In the genomic region with DNA sequence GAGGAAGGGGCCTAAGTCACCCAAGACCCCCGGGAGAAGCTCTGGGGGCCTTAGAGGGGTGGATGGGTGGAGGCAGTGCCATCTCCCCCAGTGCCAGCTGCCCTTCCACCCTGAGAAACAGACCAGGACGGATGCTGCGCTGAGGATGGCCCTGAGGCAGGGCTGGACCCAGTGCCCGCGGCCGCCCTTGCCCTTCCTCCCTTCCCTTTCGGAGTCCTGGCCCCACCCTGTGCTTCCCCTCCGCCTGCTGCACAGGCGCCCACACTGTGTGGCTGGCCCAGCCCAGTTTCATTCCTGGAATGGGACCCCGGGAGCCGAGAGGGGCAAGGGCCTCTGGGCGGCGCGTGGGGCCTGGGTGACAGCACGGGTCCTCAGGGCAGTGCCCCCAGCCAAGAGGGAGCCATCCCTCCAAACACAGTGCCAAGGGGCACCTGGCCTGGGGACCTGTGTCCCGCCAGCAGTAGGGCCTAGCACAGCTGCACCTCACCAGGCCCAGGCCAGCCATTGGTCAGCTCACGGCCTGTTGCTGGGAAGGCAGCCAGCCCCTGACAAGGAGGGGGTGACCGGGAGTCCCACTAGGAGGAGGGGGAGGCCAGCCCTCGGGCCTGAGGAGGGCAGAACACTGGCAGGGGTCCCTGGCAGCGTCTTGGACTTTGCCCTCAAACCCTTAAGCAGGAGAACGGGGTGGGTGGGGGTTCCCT, we compare ENCODE assay signal across 12 cellular contexts. TPM values are rescaled to one million over a fixed set of nuclear protein-coding genes. Genes with fewer than 3 reads are reported as not detected.
DNase-seq lines count a peak whose midpoint lies in the region; ATAC-seq, FAIRE-seq and TF ChIP-seq lines count a peak whose summit lies in the region.
"Had no signal": no experiment of that assay in that cellular context is flagged by ENCODE, and none has a peak within 500 bp of the region (broad histone marks: within the 10 kb centered on the region; RNA-seq: fewer than 3 reads in every experiment).

No MANE protein-coding gene starts in this region.

- H3K36me3 Mint-ChIP-seq in HFFc6 (ENCODE audit: low read depth) = no peaks in the 10 kb centered on the region
- H3K36me3 Mint-ChIP-seq in CD4-positive, alpha-beta T cell (ENCODE audit: low read depth) = no peaks in the 10 kb centered on the region

- peaks cover 6% of the 10 kb centered on the region for H3K4me1 Mint-ChIP-seq in HFFc6 (ENCODE audit: low read depth)
- H3K4me1 Mint-ChIP-seq in CD4-positive, alpha-beta T cell (ENCODE audit: low read depth) = no peaks in the 10 kb centered on the region

- no peak overlapping the region for H3K4me2 ChIP-seq in endothelial cell of umbilical vein (ENCODE audit: insufficient read depth, low read length)
- no peak overlapping the region for H3K4me2 ChIP-seq in mesenchymal stem cell (ENCODE audit: low read length, poor library complexity, severe bottlenecking)

- H3K27ac ChIP-seq in endothelial cell of umbilical vein (ENCODE audit: insufficient read depth, low read depth, low read length) (peak overlapping the region; percentile 98), mesenchymal stem cell (ENCODE audit: low read length, poor library complexity, severe bottlenecking) (no peak overlapping the region), spleen (peak overlapping the region; percentile 71 to 96 (median 90))
- H3K27ac ChIP-seq in CD4-positive, alpha-beta T cell (ENCODE audit: low read depth, low read length) = no peak overlapping the region
- H3K27ac ChIP-seq: WERI-Rb-1 had no signal

- dilution Hi-C loops in endothelial cell of umbilical vein (cut with MboI; ENCODE audit: extremely low pct_ligation_motif_present, low sequenced_read_pairs) = loop anchor here (10.0 kb wide), 1 partner anchor 90 kb away; no protein-coding TSS in a partner anchor

- H3K27me3 Mint-ChIP-seq in HFFc6 (ENCODE audit: insufficient read depth) = no peaks in the 10 kb centered on the region
- H3K27me3 Mint-ChIP-seq in CD4-positive, alpha-beta T cell = no peaks in the 10 kb centered on the region

- TF ChIP-seq POLR2A in endothelial cell of umbilical vein (IDR thresholded peaks at IDR 0.05; ENCODE audit: low read depth, low read length) = no peak
- no peak for TF ChIP-seq POLR2A in spleen (IDR thresholded peaks at IDR 0.05)

- BruUV-seq in endothelial cell of umbilical vein (replicated peaks; lab: Mats Ljungman, UMichigan) = no TSS peak

- H3K14ac ChIP-seq in mesenchymal stem cell (ENCODE audit: low read length in 2 of 2) = peak overlapping the region in 1 of 2 experiments; percentile 98

- peak overlapping the region; percentile 95 for H3K9ac ChIP-seq in endothelial cell of umbilical vein (replicated peaks; ENCODE audit: extremely low read depth, insufficient read depth, low read length)
- peak overlapping the region; percentile 91 for H3K9ac ChIP-seq in mesenchymal stem cell (ENCODE audit: low read length)

- no peaks in the 10 kb centered on the region for H3K9me3 ChIP-seq in endothelial cell of umbilical vein (replicated peaks; ENCODE audit: control insufficient read depth, insufficient read depth, low read length)
- no peaks in the 10 kb centered on the region for H3K9me3 ChIP-seq in mesenchymal stem cell (ENCODE audit: control insufficient read depth, low read length)
- H3K9me3 ChIP-seq in spleen = no peaks in the 10 kb centered on the region
- no peaks in the 10 kb centered on the region for H3K9me3 ChIP-seq in CD4-positive, alpha-beta T cell (ENCODE audit: control insufficient read depth, low read length)
- H3K9me3 ChIP-seq: BE2C had no signal

- no peaks in the 10 kb centered on the region for H4K20me1 ChIP-seq in endothelial cell of umbilical vein (replicated peaks; ENCODE audit: control insufficient read depth, extremely low read depth, insufficient read depth, low read length)

- H3K27me3 ChIP-seq in endothelial cell of umbilical vein (ENCODE audit: control insufficient read depth in 2 of 2, insufficient read depth in 2 of 2, low read length in 2 of 2) = no peaks in the 10 kb centered on the region
- no peaks in the 10 kb centered on the region for H3K27me3 ChIP-seq in mesenchymal stem cell (ENCODE audit: control insufficient read depth in 1 of 2, insufficient read depth in 1 of 2, low read length in 2 of 2)
- peaks cover 0 to 19% (median 0%) of the 10 kb centered on the region in 7 donors for H3K27me3 ChIP-seq in spleen (replicated peaks in 1 of 7)
- no peaks in the 10 kb centered on the region for H3K27me3 ChIP-seq in CD4-positive, alpha-beta T cell (ENCODE audit: control insufficient read depth, insufficient read depth, low read length)
- H3K27me3 ChIP-seq: BE2C had no signal

- no peaks in the 10 kb centered on the region for H3K9me3 Mint-ChIP-seq in HFFc6
- H3K9me3 Mint-ChIP-seq in CD4-positive, alpha-beta T cell = no peaks in the 10 kb centered on the region

- CTCF ChIA-PET in endothelial cell of umbilical vein (lab: Charles Lee) = interaction anchor here (1.0 to 1.4 kb wide), 5 partner anchors 10 to 167 kb away, joined by 3 to 6 read pairs (median 4); a partner anchor contains a TSS
- CTCF ChIA-PET in CD4-positive, alpha-beta T cell (lab: Charles Lee) = no interaction called here

- H2BK120ac ChIP-seq in mesenchymal stem cell (ENCODE audit: low read depth, low read length) = peak overlapping the region; percentile 55

- H3K79me1 ChIP-seq in mesenchymal stem cell (replicated peaks; ENCODE audit: low read length, poor library complexity, severe bottlenecking) = peaks cover 3% of the 10 kb centered on the region

- peak overlapping the region; percentile 73 for H2BK15ac ChIP-seq in mesenchymal stem cell (ENCODE audit: low read depth, poor library complexity, severe bottlenecking)

- H3K4me3 ChIP-seq in endothelial cell of umbilical vein (replicated peaks in 1 of 3; ENCODE audit: insufficient read depth in 1 of 3, low read depth in 1 of 3, low read length in 3 of 3) (no peak overlapping the region), mesenchymal stem cell (ENCODE audit: insufficient read depth in 1 of 2, low read depth in 1 of 2, low read length in 2 of 2) (peak overlapping the region in 1 of 2 experiments; percentile 68), spleen (no peak overlapping the region)

- H3K36me3 ChIP-seq in endothelial cell of umbilical vein (ENCODE audit: control insufficient read depth in 2 of 2, extremely low read depth in 1 of 2, insufficient read depth in 2 of 2, low read length in 2 of 2) (no peaks in the 10 kb centered on the region), mesenchymal stem cell (ENCODE audit: control insufficient read depth in 1 of 2, insufficient read depth in 2 of 2, low read depth in 1 of 2, low read length in 2 of 2) (no peaks in the 10 kb centered on the region), spleen (no peaks in the 10 kb centered on the region)
- H3K36me3 ChIP-seq: BE2C, WERI-Rb-1 had no signal

- no peak for ATAC-seq in CD4-positive, alpha-beta T cell (ENCODE audit: poor library complexity)
- ATAC-seq in HG02623 (IDR thresholded peaks at IDR 0.05; ENCODE audit: unreplicated experiment) = no peak

- H3K18ac ChIP-seq in mesenchymal stem cell (ENCODE audit: low read depth in 1 of 2, low read length in 2 of 2) = peak overlapping the region; percentile 99

- POLR2A ChIA-PET in endothelial cell of umbilical vein (lab: Charles Lee) = interaction anchor here (1.0 kb wide), 1 partner anchor 13 kb away, joined by 5 read pairs; no protein-coding TSS in a partner anchor
- POLR2A ChIA-PET in CD4-positive, alpha-beta T cell (lab: Charles Lee) = no interaction called here

- TF ChIP-seq CTCF in HFFc6 (IDR thresholded peaks at IDR 0.05) (no peak), endothelial cell of umbilical vein (IDR thresholded peaks at IDR 0.05; ENCODE audit: extremely low read depth in 1 of 2, insufficient read depth in 1 of 2, low read depth in 1 of 2, low read length in 2 of 2) (no peak), spleen (IDR thresholded peaks at IDR 0.05 in 8 of 11, conservative IDR thresholded peaks at IDR 0.05 in 3 of 11) (no peak)
- TF ChIP-seq CTCF in CD4-positive, alpha-beta T cell (IDR thresholded peaks at IDR 0.05) = no peak

- H2AFZ ChIP-seq in endothelial cell of umbilical vein (ENCODE audit: low read depth, low read length) (peak overlapping the region; percentile 71), mesenchymal stem cell (ENCODE audit: low read depth, low read length) (no peak overlapping the region)

- no peaks in the 10 kb centered on the region for H3K9me1 ChIP-seq in endothelial cell of umbilical vein (replicated peaks; ENCODE audit: control insufficient read depth, extremely low read depth, insufficient read depth, low read length)

- no peak overlapping the region for H2BK5ac ChIP-seq in mesenchymal stem cell (ENCODE audit: low read depth, low read length, poor library complexity, severe bottlenecking)

- H3K23ac ChIP-seq in mesenchymal stem cell (ENCODE audit: low read length in 2 of 2) = peak overlapping the region in 1 of 2 experiments; percentile 61

- H2BK12ac ChIP-seq in mesenchymal stem cell (ENCODE audit: low read length in 2 of 2) = peak overlapping the region in 1 of 2 experiments; percentile 96

- DNase-seq in HFFc6 (no peak), endothelial cell of umbilical vein (ENCODE audit: low read depth, low spot score) (no peak), mesenchymal stem cell (no peak), spleen (peak; percentile 89), activated gamma-delta T cell (lab: John Stamatoyannopoulos, UW) (no peak), HT-29 (ENCODE audit: low spot score) (no peak)
- DNase-seq in CD4-positive, alpha-beta T cell = no peak
- DNase-seq: BE2C, GF-D8, NCI-H2029, WERI-Rb-1 had no signal

- H3K4me3 Mint-ChIP-seq in HFFc6 = no peak overlapping the region
- H3K4me3 Mint-ChIP-seq in CD4-positive, alpha-beta T cell = no peak overlapping the region

- intact Hi-C loops in endothelial cell of umbilical vein (cut with micrococcal nuclease) = loop anchor here (5.0 kb wide), 1 partner anchor 98 kb away; no protein-coding TSS in a partner anchor
- intact Hi-C loops in spleen (cut with DNase I; ENCODE audit: low total_unique reads) = no loop called here
- intact Hi-C loops in CD4-positive, alpha-beta T cell (cut with DNase I, micrococcal nuclease) = no loop called here

- FAIRE-seq in endothelial cell of umbilical vein (lab: Jason Lieb, UNC) = no peak

- peak overlapping the region; percentile 74 for H4K8ac ChIP-seq in mesenchymal stem cell (ENCODE audit: low read length)

- peak overlapping the region; percentile 84 for H2AK5ac ChIP-seq in mesenchymal stem cell (ENCODE audit: low read length, severe bottlenecking)

- peak overlapping the region; percentile 98 for H3K27ac Mint-ChIP-seq in HFFc6
- no peak overlapping the region for H3K27ac Mint-ChIP-seq in CD4-positive, alpha-beta T cell

- H4K91ac ChIP-seq in mesenchymal stem cell (ENCODE audit: low read length) = peak overlapping the region; percentile 91

- H3K79me2 ChIP-seq in endothelial cell of umbilical vein (ENCODE audit: control insufficient read depth, insufficient read depth, low read length) = no peaks in the 10 kb centered on the region

- 91% methylated on average over 21 of the region's 21 CpGs for WGBS in mesenchymal stem cell
- WGBS in spleen, 5 donors = 47 to 75% (median 66%) methylated on average over 7 to 21 of the region's 21 CpGs

- H3K4ac ChIP-seq in mesenchymal stem cell (ENCODE audit: low read depth in 1 of 2, low read length in 2 of 2) = peak overlapping the region; percentile 64 to 99

- H3K4me1 ChIP-seq in endothelial cell of umbilical vein (ENCODE audit: control insufficient read depth, extremely low read depth, insufficient read depth, low read length) = peaks cover 27% of the 10 kb centered on the region
- peaks cover 43% of the 10 kb centered on the region for H3K4me1 ChIP-seq in mesenchymal stem cell (ENCODE audit: control insufficient read depth, insufficient read depth, low read depth, low read length)
- H3K4me1 ChIP-seq in spleen = peaks cover 19 to 67% (median 49%) of the 10 kb centered on the region in 6 donors

RNA-seq across cellular contexts. Expression of a gene that starts 13.4 kb away (rescaled TPM):
- 10 to 100 TPM; 63.7 to 76.6 (median 66.1) TPM for total RNA-seq in HFFc6 (2021; fragmentation: NEBNext Ultra II Directional; extraction: Animal tissue kit (Norgen Biotek cat#: 25700))
- total RNA-seq in endothelial cell of umbilical vein (76.0 and 80.3 TPM in 2 replicates), spleen (10 to 100 TPM; 47.4 to 100.0 (median 64.0) TPM)
- polyA plus RNA-seq in endothelial cell of umbilical vein (9.0 and 11.6 TPM in 2 replicates), spleen (10 to 100 TPM in 1 of 3 donors, 1 to 10 TPM in 2; 4.4 to 16.8 (median 6.5) TPM)
- polyA plus RNA-seq in endothelial cell of umbilical vein (2011; cell fraction: cytosol; rRNA removed) = 12.3 and 15.5 TPM in 2 replicates
- 23.5 and 24.9 TPM in 2 replicates for polyA plus RNA-seq in endothelial cell of umbilical vein (2011; cell fraction: nucleus; rRNA removed)
- 20.3 and 24.2 TPM in 2 replicates for polyA plus RNA-seq in endothelial cell of umbilical vein (2012)
- 10.8 and 14.2 TPM in 2 replicates for polyA minus RNA-seq in endothelial cell of umbilical vein
- polyA minus RNA-seq in endothelial cell of umbilical vein (2011; cell fraction: cytosol; rRNA and poly(A)+ RNA removed) = 20.5 TPM
- 15.3 and 23.3 TPM in 2 replicates for polyA minus RNA-seq in endothelial cell of umbilical vein (2011; cell fraction: nucleus; rRNA and poly(A)+ RNA removed)
- 43.3 TPM for polyA plus RNA-seq in mesenchymal stem cell (2013, experiment 1 of 2)
- polyA plus RNA-seq in mesenchymal stem cell (2013, experiment 2 of 2) = 44.2 TPM
- total RNA-seq in CD4-positive, alpha-beta T cell = 100 to 1,000 TPM; 286 to 324 TPM
- total RNA-seq in HT-29 (2014; rRNA removed; shearing (Covaris generic)) = 12.1 and 15.2 TPM in 2 replicates

RNA-seq across cellular contexts. Expression of a gene that starts 20.1 kb away (rescaled TPM):
- 10 to 100 TPM; 75.3 to 97.4 (median 82.7) TPM for total RNA-seq in HFFc6 (2021; fragmentation: NEBNext Ultra II Directional; extraction: Animal tissue kit (Norgen Biotek cat#: 25700))
- total RNA-seq in endothelial cell of umbilical vein = 62.6 and 69.8 TPM in 2 replicates
- 31.5 and 57.8 TPM in 2 replicates for polyA plus RNA-seq in endothelial cell of umbilical vein
- 12.5 and 21.8 TPM in 2 replicates for polyA plus RNA-seq in endothelial cell of umbilical vein (2011; cell fraction: cytosol; rRNA removed)
- 27.2 and 31.3 TPM in 2 replicates for polyA plus RNA-seq in endothelial cell of umbilical vein (2011; cell fraction: nucleus; rRNA removed)
- polyA plus RNA-seq in endothelial cell of umbilical vein (2012) = 20.7 and 41.9 TPM in 2 replicates
- polyA minus RNA-seq in endothelial cell of umbilical vein = 6.2 and 8.0 TPM in 2 replicates
- 6.8 TPM for polyA minus RNA-seq in endothelial cell of umbilical vein (2011; cell fraction: cytosol; rRNA and poly(A)+ RNA removed)
- polyA minus RNA-seq in endothelial cell of umbilical vein (2011; cell fraction: nucleus; rRNA and poly(A)+ RNA removed) = 4.2 and 8.6 TPM in 2 replicates
- 84.5 TPM for polyA plus RNA-seq in mesenchymal stem cell (2013, experiment 1 of 2)
- 86.1 TPM for polyA plus RNA-seq in mesenchymal stem cell (2013, experiment 2 of 2)
- 10 to 100 TPM; 20.6 to 64.0 (median 46.6) TPM for total RNA-seq in spleen
- 100 to 1,000 TPM in 1 of 3 donors, 10 to 100 TPM in 2; 66.8 to 113 (median 94.1) TPM for polyA plus RNA-seq in spleen
- total RNA-seq in CD4-positive, alpha-beta T cell = 10 to 100 TPM; 51.7 to 53.1 TPM
- 99.3 and 119 TPM in 2 replicates for total RNA-seq in HT-29 (2014; rRNA removed; shearing (Covaris generic))

Comparison
In these comparisons a context has a peak if more than half of its experiments do, and no peak if none do; other contexts are left out.
1. H3K27ac ChIP-seq: peak in endothelial cell of umbilical vein (single experiment) and spleen (8 of 8); none in mesenchymal stem cell (single experiment) and CD4-positive, alpha-beta T cell (single experiment).